11 cellular contexts compared by ENCODE assay signal in the genomic region with DNA sequence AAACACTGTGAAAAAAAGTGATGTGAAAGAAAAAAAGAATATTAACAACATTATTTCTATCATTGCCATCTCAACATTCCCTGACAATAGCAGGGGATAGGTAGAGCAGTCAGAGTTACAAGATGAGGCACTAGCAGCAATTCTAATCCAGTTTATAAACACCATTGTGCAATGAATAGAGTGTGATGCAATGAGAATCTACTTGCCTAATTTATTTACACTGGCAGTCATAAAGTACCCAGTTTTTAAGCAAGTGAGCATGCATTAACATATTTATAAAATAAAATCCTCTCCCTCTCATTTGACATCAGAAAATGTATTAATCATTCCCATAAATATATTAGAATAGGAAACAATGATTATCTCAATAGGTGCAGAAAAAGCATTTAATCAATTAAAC. TPM values are rescaled to one million over a fixed set of nuclear protein-coding genes. Genes with fewer than 3 reads are reported as not detected.
DNase-seq lines count a peak whose midpoint lies in the region; ATAC-seq and TF ChIP-seq lines count a peak whose summit lies in the region.
"Had no signal": no experiment of that assay in that cellular context is flagged by ENCODE, and none has a peak within 500 bp of the region (broad histone marks: within the 10 kb centered on the region; RNA-seq: fewer than 3 reads in every experiment).

No MANE protein-coding gene starts in this region.

- DNase-seq in activated CD8-positive, alpha-beta memory T cell treated with anti-CD3 and anti-CD28 coated beads, Interleukin-2, amount 10 ng/mL, durations not matched to agents 7 days and 5 days, result no peak
- no peak for DNase-seq in activated CD8-positive, alpha-beta memory T cell treated with anti-CD3 and anti-CD28 coated beads, Interleukin-2, amount 50 U/mL, for 48 hours
- DNase-seq in OCI-LY7 (ENCODE audit: low spot score) (no peak), stromal cell of bone marrow (ENCODE audit: low read depth) (peak; percentile 41), upper lobe of left lung (no peak), esophagus squamous epithelium (lab: John Stamatoyannopoulos, UW) (no peak)
- DNase-seq: dermis blood vessel endothelial cell, midbrain, NCI-H524 treated with DMSO at 0.1 percent for 48 hours had no signal

- peaks cover 13% of the 10 kb centered on the region for H3K36me3 Mint-ChIP-seq in activated CD8-positive, alpha-beta memory T cell treated with anti-CD3 and anti-CD28 coated beads, Interleukin-2, amount 10 ng/mL, durations not matched to agents 7 days and 5 days

- no peak overlapping the region for H3K27ac Mint-ChIP-seq in activated CD8-positive, alpha-beta memory T cell treated with anti-CD3 and anti-CD28 coated beads, Interleukin-2, amount 10 ng/mL, durations not matched to agents 7 days and 5 days

- H3K4me3 ChIP-seq in OCI-LY7 (ENCODE audit: low read depth, low read length, poor library complexity, severe bottlenecking) (peak overlapping the region; percentile 84), upper lobe of left lung (peak overlapping the region in 1 of 4 donors; percentile 3), esophagus squamous epithelium (peak overlapping the region in 1 of 4 donors; percentile 79)

- H3K4me1 ChIP-seq in OCI-LY7 (ENCODE audit: insufficient read depth, low read length, poor library complexity, severe bottlenecking) (peaks cover 31% of the 10 kb centered on the region), upper lobe of left lung (peaks cover 28 to 34% (median 31%) of the 10 kb centered on the region in 4 donors), esophagus squamous epithelium (peaks cover 0 to 46% (median 4%) of the 10 kb centered on the region in 3 donors)

- POLR2A ChIA-PET in OCI-LY7 (lab: Charles Lee), result no interaction called here

- no TSS peak for BruUV-seq in OCI-LY7 (replicated peaks; lab: Mats Ljungman, UMichigan)

- H3K27me3 ChIP-seq in upper lobe of left lung (no peaks in the 10 kb centered on the region), esophagus squamous epithelium (no peaks in the 10 kb centered on the region)

- H3K4me1 Mint-ChIP-seq in activated CD8-positive, alpha-beta memory T cell treated with anti-CD3 and anti-CD28 coated beads, Interleukin-2, amount 10 ng/mL, durations not matched to agents 7 days and 5 days, result peaks cover 49% of the 10 kb centered on the region

- H3K27ac ChIP-seq in OCI-LY7 (ENCODE audit: low read depth, low read length, poor library complexity, severe bottlenecking), result no peak overlapping the region
- H3K27ac ChIP-seq in upper lobe of left lung, result no peak overlapping the region
- no peak overlapping the region for H3K27ac ChIP-seq in esophagus squamous epithelium

- ATAC-seq in activated CD8-positive, alpha-beta memory T cell treated with anti-CD3 and anti-CD28 coated beads, Interleukin-2, amount 10 ng/mL, durations not matched to agents 7 days and 5 days, result no peak
- ATAC-seq in esophagus mucosa, result peak; percentile 44
- no peak for ATAC-seq in upper lobe of left lung (ENCODE audit: low FRiP score in 2 of 2)
- no peak for ATAC-seq in HG03045 (IDR thresholded peaks at IDR 0.05; ENCODE audit: unreplicated experiment)

- H3K4me3 Mint-ChIP-seq in activated CD8-positive, alpha-beta memory T cell treated with anti-CD3 and anti-CD28 coated beads, Interleukin-2, amount 10 ng/mL, durations not matched to agents 7 days and 5 days, result peak overlapping the region; percentile 97

- H3K27me3 Mint-ChIP-seq in activated CD8-positive, alpha-beta memory T cell treated with anti-CD3 and anti-CD28 coated beads, Interleukin-2, amount 10 ng/mL, durations not matched to agents 7 days and 5 days, result no peaks in the 10 kb centered on the region

- peak overlapping the region; percentile 70 for H3K4me2 ChIP-seq in OCI-LY7 (ENCODE audit: low read length)

- peaks cover 6% of the 10 kb centered on the region; the same call in 1 of the 2 replicates for H4K20me1 ChIP-seq in OCI-LY7 (ENCODE audit: insufficient read depth, low read length)

- H3K9me3 Mint-ChIP-seq in activated CD8-positive, alpha-beta memory T cell treated with anti-CD3 and anti-CD28 coated beads, Interleukin-2, amount 10 ng/mL, durations not matched to agents 7 days and 5 days (ENCODE audit: low read depth), result no peaks in the 10 kb centered on the region

- CTCF ChIA-PET in activated CD8-positive, alpha-beta memory T cell treated with anti-CD3 and anti-CD28 coated beads, Interleukin-2, amount 10 ng/mL, durations not matched to agents 7 days and 5 days (lab: Charles Lee), result no interaction called here
- CTCF ChIA-PET in OCI-LY7 (lab: Charles Lee; ENCODE audit: unreplicated experiment), result no interaction called here

- H3K9me3 ChIP-seq in OCI-LY7 (ENCODE audit: low read length) (no peaks in the 10 kb centered on the region), upper lobe of left lung (no peaks in the 10 kb centered on the region), esophagus squamous epithelium (no peaks in the 10 kb centered on the region)

- H3K36me3 ChIP-seq in OCI-LY7 (ENCODE audit: insufficient read depth, low read length), result no peaks in the 10 kb centered on the region
- no peaks in the 10 kb centered on the region for H3K36me3 ChIP-seq in upper lobe of left lung
- H3K36me3 ChIP-seq in esophagus squamous epithelium, result no peaks in the 10 kb centered on the region

- intact Hi-C loops in OCI-LY7 (cut with micrococcal nuclease; ENCODE audit: unreplicated experiment), result loop anchor here (5.0 to 10.0 kb wide), 2 partner anchors 947 to 1040 kb away; partner anchors contain the start of gene UFL1
- intact Hi-C loops in esophagus squamous epithelium (cut with DNase I), result no loop called here

- no peaks in the 10 kb centered on the region for H3K9me2 ChIP-seq in OCI-LY7 (ENCODE audit: insufficient read depth, low read length)

- H2AFZ ChIP-seq in OCI-LY7 (ENCODE audit: low read length), result no peak overlapping the region

- peaks cover 59% of the 10 kb centered on the region for H3K79me2 ChIP-seq in OCI-LY7 (ENCODE audit: insufficient read depth, low read depth, low read length)

- TF ChIP-seq POLR2A in upper lobe of left lung (IDR thresholded peaks at IDR 0.05) (no peak), esophagus squamous epithelium (IDR thresholded peaks at IDR 0.05) (no peak)

- TF ChIP-seq CTCF in OCI-LY7 (conservative IDR thresholded peaks at IDR 0.05; ENCODE audit: low read length), result no peak
- TF ChIP-seq CTCF in upper lobe of left lung (IDR thresholded peaks at IDR 0.05), result no peak
- no peak for TF ChIP-seq CTCF in esophagus squamous epithelium (IDR thresholded peaks at IDR 0.05)

- TF ChIP-seq EP300 in upper lobe of left lung (IDR thresholded peaks at IDR 0.05), result no peak

RNA-seq across cellular contexts. Expression of gene MANEA, which starts 2.5 kb away (rescaled TPM):
- 10 to 100 TPM; 23.2 to 23.3 TPM for total RNA-seq in activated CD8-positive, alpha-beta memory T cell treated with anti-CD3 and anti-CD28 coated beads, Interleukin-2, amount 10 ng/mL, durations not matched to agents 7 days and 5 days
- total RNA-seq in OCI-LY7 (2014; rRNA removed; shearing (Covaris generic)), result 7.6 and 9.1 TPM in 2 replicates
- total RNA-seq in OCI-LY7 (2022), result 13.2 and 13.3 TPM in 2 replicates
- total RNA-seq in esophagus mucosa, result 8.4 TPM
- 10 to 100 TPM in 2 of 6 donors, 1 to 10 TPM in 4; 2.0 to 16.2 (median 9.4) TPM for total RNA-seq in upper lobe of left lung
- 1 to 10 TPM; 5.5 to 9.7 (median 8.3) TPM for total RNA-seq in esophagus squamous epithelium
